8 cellular contexts compared by ENCODE assay signal in the genomic region with DNA sequence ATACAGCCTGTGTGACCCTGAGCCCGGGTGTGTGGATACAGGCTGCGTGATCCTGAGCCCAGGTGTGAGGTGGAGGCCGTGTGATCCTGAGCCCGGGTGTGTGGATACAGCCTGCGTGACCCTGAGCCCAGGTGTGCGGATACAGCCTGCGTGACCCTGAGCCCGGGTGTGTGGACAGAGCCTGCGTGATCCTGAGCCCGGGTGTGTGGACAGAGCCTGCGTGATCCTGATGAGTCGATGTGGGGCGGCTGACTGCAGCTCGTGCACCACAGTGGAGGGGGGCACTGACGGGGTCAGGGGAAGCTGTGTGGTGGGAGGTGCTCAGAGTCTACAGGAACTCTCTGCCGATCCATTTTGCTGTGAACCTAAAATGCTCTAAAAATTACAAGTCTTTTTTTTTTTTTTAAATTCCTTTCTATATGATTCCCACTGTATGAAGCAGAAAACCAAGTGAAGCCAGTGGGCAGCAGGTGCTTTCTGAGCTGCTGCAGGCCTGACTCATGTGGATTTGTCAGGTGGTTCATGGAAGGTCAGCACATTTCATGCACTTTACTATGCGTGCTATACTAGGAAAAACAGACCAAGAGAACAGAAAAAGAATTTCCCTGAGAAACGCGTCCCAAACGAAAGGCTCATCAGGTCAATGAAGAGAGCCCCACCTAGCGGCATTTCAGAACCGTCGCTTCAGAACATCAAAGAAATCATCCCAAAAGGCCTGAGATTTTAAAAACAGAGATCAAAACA. TPM values are rescaled to one million over a fixed set of nuclear protein-coding genes. Genes with fewer than 3 reads are reported as not detected.
A peak's percentile ranks its signal among the peaks of the same experiment; 100 is the strongest.
DNase-seq lines count a peak whose midpoint lies in the region; ATAC-seq lines count a peak whose summit lies in the region.

No MANE protein-coding gene starts in this region.

- ATAC-seq in left ventricle myocardium superior (peak; percentile 36), GM19463 (IDR thresholded peaks at IDR 0.05; ENCODE audit: unreplicated experiment) (no peak)

- H3K36me3 Mint-ChIP-seq in activated CD4-positive, alpha-beta memory T cell treated with anti-CD3 and anti-CD28 coated beads for 36 hours: peaks cover 5% of the 10 kb centered on the region

- CTCF ChIA-PET in activated CD4-positive, alpha-beta memory T cell treated with anti-CD3 and anti-CD28 coated beads for 36 hours (lab: Charles Lee): interaction anchor here (0.8 to 1.2 kb wide), 2 partner anchors 21 to 191 kb away, joined by 3 to 4 read pairs; no protein-coding TSS in a partner anchor

- H3K27me3 Mint-ChIP-seq in activated CD4-positive, alpha-beta memory T cell treated with anti-CD3 and anti-CD28 coated beads for 36 hours: no peaks in the 10 kb centered on the region

- in situ Hi-C loops in KBM-7 (cut with MboI; ENCODE audit: low pct_unique_long_range_greater_than_20kb, low sequenced_read_pairs): no loop called here

- DNase-seq in EH (ENCODE audit: low read depth) (peak; percentile 75), KBM-7 (peak; percentile 63), left ventricle myocardium superior (no peak), skeletal muscle cell (ENCODE audit: low read depth) (peak; percentile 47), T1000 (lab: John Stamatoyannopoulos, UW) (no peak), HK-2 (ENCODE audit: unreplicated experiment) (no peak)
- DNase-seq in activated CD4-positive, alpha-beta memory T cell treated with anti-CD3 and anti-CD28 coated beads for 36 hours: peak; percentile 28

- H3K4me3 ChIP-seq in skeletal muscle cell (ENCODE audit: low read depth, low read length): no peak overlapping the region

- intact Hi-C loops in activated CD4-positive, alpha-beta memory T cell treated with anti-CD3 and anti-CD28 coated beads for 36 hours (cut with micrococcal nuclease): loop anchor here (5.0 kb wide), 1 partner anchor 71 kb away; no protein-coding TSS in a partner anchor
- intact Hi-C loops in left ventricle myocardium superior (cut with micrococcal nuclease): no loop called here

- no peak overlapping the region for H3K4me3 Mint-ChIP-seq in activated CD4-positive, alpha-beta memory T cell treated with anti-CD3 and anti-CD28 coated beads for 36 hours

- no peaks in the 10 kb centered on the region for H3K9me3 Mint-ChIP-seq in activated CD4-positive, alpha-beta memory T cell treated with anti-CD3 and anti-CD28 coated beads for 36 hours

- POLR2A ChIA-PET in activated CD4-positive, alpha-beta memory T cell treated with anti-CD3 and anti-CD28 coated beads for 36 hours (lab: Charles Lee): no interaction called here

- H3K27ac Mint-ChIP-seq in activated CD4-positive, alpha-beta memory T cell treated with anti-CD3 and anti-CD28 coated beads for 36 hours: no peak overlapping the region

- peaks cover 19% of the 10 kb centered on the region for H3K4me1 Mint-ChIP-seq in activated CD4-positive, alpha-beta memory T cell treated with anti-CD3 and anti-CD28 coated beads for 36 hours (ENCODE audit: low read depth)

RNA-seq across cellular contexts. Expression of gene BRF1, which starts 19.3 kb away (rescaled TPM):
- total RNA-seq in activated CD4-positive, alpha-beta memory T cell treated with anti-CD3 and anti-CD28 coated beads for 36 hours: 10 to 100 TPM; 25.5 to 27.4 TPM
- total RNA-seq in left ventricle myocardium superior: 20.3 TPM

RNA-seq across cellular contexts. Expression of gene PACS2, which starts 33.0 kb away (rescaled TPM):
- 10 to 100 TPM; 32.3 to 36.6 TPM for total RNA-seq in activated CD4-positive, alpha-beta memory T cell treated with anti-CD3 and anti-CD28 coated beads for 36 hours
- 76.2 TPM for total RNA-seq in left ventricle myocardium superior

RNA-seq across cellular contexts. Expression of gene BTBD6, which starts 33.2 kb away (rescaled TPM):
- 10 to 100 TPM; 38.5 to 39.5 TPM for total RNA-seq in activated CD4-positive, alpha-beta memory T cell treated with anti-CD3 and anti-CD28 coated beads for 36 hours
- total RNA-seq in left ventricle myocardium superior: 51.6 TPM

Comparison
In these comparisons a context has a peak if more than half of its experiments do, and no peak if none do; other contexts are left out.
1. DNase-seq: peak in EH (single experiment), KBM-7 (single experiment), activated CD4-positive, alpha-beta memory T cell treated with anti-CD3 and anti-CD28 coated beads for 36 hours (single experiment) and skeletal muscle cell (single experiment); none in left ventricle myocardium superior (single experiment), T1000 (single experiment) and HK-2 (single experiment).